9 cellular contexts compared by ENCODE assay signal in the genomic region with DNA sequence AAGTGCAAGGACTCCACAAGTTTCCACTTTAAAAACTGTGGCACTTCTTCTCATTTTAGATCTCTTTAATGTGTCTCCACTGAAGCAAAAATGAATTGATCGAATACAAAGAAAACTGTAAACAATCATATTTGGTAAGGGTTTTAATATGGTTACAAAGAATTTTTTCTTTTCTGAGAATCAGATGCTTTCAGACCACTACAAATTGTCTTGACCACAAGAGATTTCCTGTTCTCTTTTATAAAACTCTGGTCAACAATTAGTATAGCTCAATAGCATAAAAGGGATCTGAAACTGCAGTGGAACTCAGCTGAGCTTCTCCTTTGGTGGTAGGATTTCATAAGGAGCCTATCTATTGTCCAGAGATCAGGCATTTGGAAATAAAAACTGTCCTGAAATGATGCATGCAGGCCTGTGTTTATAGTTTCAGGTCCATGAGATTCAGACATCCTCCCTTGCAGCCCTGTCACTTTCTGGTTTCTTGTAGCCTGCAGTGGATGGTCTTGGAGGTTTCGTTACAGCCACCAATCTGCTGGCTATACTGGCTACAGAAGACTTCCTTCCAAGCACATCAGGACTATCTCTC.
DNase-seq lines count a peak whose midpoint lies in the region; ATAC-seq and TF ChIP-seq lines count a peak whose summit lies in the region.
"Had no signal": no experiment of that assay in that cellular context is flagged by ENCODE, and none has a peak within 500 bp of the region (broad histone marks: within the 10 kb centered on the region; RNA-seq: fewer than 3 reads in every experiment).

No MANE protein-coding gene starts in this region.

- peak overlapping the region; percentile 12 for H3K27ac ChIP-seq in colonic mucosa
- H3K27ac ChIP-seq: parathyroid adenoma had no signal

- ATAC-seq in GM21381 (IDR thresholded peaks at IDR 0.05; ENCODE audit: unreplicated experiment) (peak; percentile 69), HG03571 (IDR thresholded peaks at IDR 0.05; ENCODE audit: unreplicated experiment) (peak; percentile 82)

- TF ChIP-seq CTCF in colonic mucosa (IDR thresholded peaks at IDR 0.05) (no peak), glutamatergic neuron (IDR thresholded peaks at IDR 0.05; ENCODE audit: partially characterized antibody, unreplicated experiment) (no peak)

- H3K9me3 ChIP-seq in colonic mucosa, result no peaks in the 10 kb centered on the region

- H3K4me3 ChIP-seq in colonic mucosa, result no peak overlapping the region

- H3K4me1 ChIP-seq in colonic mucosa, result peaks cover 8% of the 10 kb centered on the region
- H3K4me1 ChIP-seq: parathyroid adenoma had no signal

- peak; percentile 36 for DNase-seq in EH (ENCODE audit: low read depth)
- no peak for DNase-seq in colonic mucosa
- no peak for DNase-seq in GOT3 (lab: John Stamatoyannopoulos, UW)
- no peak for DNase-seq in stimulated activated CD4-positive, alpha-beta T cell treated with anti-CD3 and anti-CD28 coated beads, Interleukin-12 subunit alpha, Interleukin-12 subunit beta, amount 100 ng/mL, for 4 hours
- no peak for DNase-seq in activated T-cell treated with anti-CD3 and anti-CD28 coated beads for 4 hours
- DNase-seq in glutamatergic neuron, result no peak

- no peaks in the 10 kb centered on the region for H3K27me3 Mint-ChIP-seq in glutamatergic neuron (ENCODE audit: unreplicated experiment)

- no peaks in the 10 kb centered on the region for H3K4me1 Mint-ChIP-seq in glutamatergic neuron (ENCODE audit: low read depth, unreplicated experiment)

- H3K27me3 ChIP-seq in colonic mucosa, result no peaks in the 10 kb centered on the region

- H3K9me3 Mint-ChIP-seq in glutamatergic neuron (ENCODE audit: unreplicated experiment), result no peaks in the 10 kb centered on the region

- no peak overlapping the region for H3K27ac Mint-ChIP-seq in glutamatergic neuron (ENCODE audit: unreplicated experiment)

- H3K4me3 Mint-ChIP-seq in glutamatergic neuron (ENCODE audit: unreplicated experiment), result no peak overlapping the region

- H3K9ac ChIP-seq in colonic mucosa (ENCODE audit: low read depth in 2 of 2, low read length in 2 of 2), result no peak overlapping the region
- H3K9ac ChIP-seq: parathyroid adenoma had no signal

- intact Hi-C loops in colonic mucosa (cut with DNase I), result no loop called here

- H3K36me3 ChIP-seq in colonic mucosa, result no peaks in the 10 kb centered on the region

- no peaks in the 10 kb centered on the region for H3K36me3 Mint-ChIP-seq in glutamatergic neuron (ENCODE audit: unreplicated experiment)
